ENCODE assay signal across 9 cellular contexts in the genomic region with DNA sequence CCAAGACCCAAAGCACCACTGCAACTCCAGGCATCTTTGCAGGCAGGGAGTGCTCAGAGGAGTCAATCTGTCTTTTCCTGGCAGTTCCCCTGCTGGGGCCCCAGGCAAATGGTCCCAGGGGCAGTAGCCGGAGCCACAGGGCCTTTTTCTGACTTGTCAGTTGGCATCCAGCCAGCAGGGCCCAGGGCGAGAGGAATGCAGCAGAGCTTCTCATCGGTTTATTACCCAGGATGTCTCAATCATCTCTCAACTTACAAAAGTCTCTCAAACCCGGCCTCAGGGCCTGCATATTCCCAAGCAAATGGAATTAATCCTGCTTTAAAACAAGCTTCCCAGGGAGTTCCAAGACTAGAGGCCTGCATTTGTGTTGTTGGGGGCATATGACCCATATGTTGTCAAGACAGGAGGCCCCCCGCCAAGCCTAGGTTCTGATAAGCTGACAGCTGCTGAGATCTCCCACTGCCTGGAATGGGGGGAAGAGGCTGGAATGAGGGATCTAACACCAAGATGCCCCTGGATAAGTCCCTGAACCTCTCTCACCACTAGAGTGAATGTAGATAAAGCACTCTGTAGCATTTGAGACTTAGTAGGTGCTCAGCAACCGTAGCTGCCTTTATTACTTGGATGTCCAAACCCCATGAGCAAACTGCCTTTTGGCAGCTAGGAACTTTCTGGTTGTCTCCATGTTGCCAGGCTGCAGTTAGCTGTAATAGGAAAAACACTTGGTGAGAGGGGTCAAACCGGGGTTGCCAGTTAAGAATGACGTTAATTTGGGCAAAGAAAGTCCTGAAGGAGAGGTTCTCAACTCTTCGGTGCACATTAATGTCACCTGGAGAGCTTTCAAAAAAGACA. TPM values are rescaled to one million over a fixed set of nuclear protein-coding genes. Genes with fewer than 3 reads are reported as not detected.
DNase-seq lines count a peak whose midpoint lies in the region; ATAC-seq and TF ChIP-seq lines count a peak whose summit lies in the region.
"Had no signal": no experiment of that assay in that cellular context is flagged by ENCODE, and none has a peak within 500 bp of the region (broad histone marks: within the 10 kb centered on the region; RNA-seq: fewer than 3 reads in every experiment).

No MANE protein-coding gene starts in this region.

- peaks cover 8% of the 10 kb centered on the region for H3K4me1 ChIP-seq in mucosa of descending colon (ENCODE audit: low read depth)
- H3K4me1 ChIP-seq in testis: peaks cover 6% of the 10 kb centered on the region

- 61 to 85% methylated on average over 9 of the region's 9 CpGs for WGBS in testis, 2 donors

- no peak overlapping the region for H3K4me3 ChIP-seq in mucosa of descending colon
- H3K4me3 ChIP-seq in testis: no peak overlapping the region

- DNase-seq in AG09319 (ENCODE audit: extremely low read depth, low read depth) (peak; percentile 69), HT1080 (ENCODE audit: low read depth) (peak; percentile 69), brain pericyte (ENCODE audit: low read depth, low spot score) (peak; percentile 74), mucosa of descending colon (peak in 2 of 3 donors; percentile 40 to 56), inferior parietal cortex (ENCODE audit: extremely low spot score) (no peak), testis (no peak), midbrain (lab: John Stamatoyannopoulos, UW) (no peak)

- TF ChIP-seq CTCF in AG09319 (IDR thresholded peaks at IDR 0.05; ENCODE audit: low read depth, low read length) (no peak), mucosa of descending colon (IDR thresholded peaks at IDR 0.05) (no peak), testis (IDR thresholded peaks at IDR 0.05) (no peak)

- H3K27me3 ChIP-seq in testis: no peaks in the 10 kb centered on the region

- no peak overlapping the region for H3K27ac ChIP-seq in testis
- H3K27ac ChIP-seq: HL-60 had no signal

- H3K36me3 ChIP-seq in mucosa of descending colon (ENCODE audit: low read depth) (no peaks in the 10 kb centered on the region), testis (ENCODE audit: low read depth, missing control alignments) (no peaks in the 10 kb centered on the region)

- ATAC-seq in mucosa of descending colon (peak; percentile 28), HG02642 (IDR thresholded peaks at IDR 0.05; ENCODE audit: poor library complexity, unreplicated experiment) (no peak)

- intact Hi-C loops in mucosa of descending colon (cut with DNase I, micrococcal nuclease) (no loop called here), testis (cut with DNase I; ENCODE audit: low total_unique reads) (no loop called here)

- H3K9me3 ChIP-seq in mucosa of descending colon: no peaks in the 10 kb centered on the region
- H3K9me3 ChIP-seq in testis: no peaks in the 10 kb centered on the region

- TF ChIP-seq POLR2A in testis (IDR thresholded peaks at IDR 0.05): no peak

RNA-seq across cellular contexts. Expression of a gene that starts 4.6 kb away (rescaled TPM):
- total RNA-seq in HT1080 (2014; rRNA removed; shearing (Covaris generic)): 6.8 and 7.6 TPM in 2 replicates
- 0.60 and 3.5 TPM in 2 replicates for polyA plus RNA-seq in HT1080 (2015; cell fraction: cytosol; rRNA removed)
- 0.73 and 0.91 TPM in 2 replicates for polyA plus RNA-seq in HT1080 (2015; cell fraction: nucleus; rRNA removed)
- total RNA-seq in mucosa of descending colon: 1 to 10 TPM in 1 of 3 donors, under 1 TPM in 1, not detected in 1; 0.65 to 4.6 TPM
- total RNA-seq in testis: 1 to 10 TPM; 2.5 to 4.8 TPM
- 3.8 TPM for polyA plus RNA-seq in testis (ENCODE audit: insufficient read depth, low read depth, low replicate concordance)

RNA-seq across cellular contexts. Expression of a gene that starts 26.2 kb away (rescaled TPM):
- 0.05 TPM in 1 of 2 replicates, not detected in the other for total RNA-seq in HT1080 (2014; rRNA removed; shearing (Covaris generic))
- 0.03 TPM in 1 of 2 replicates, not detected in the other for polyA plus RNA-seq in HT1080 (2015; cell fraction: cytosol; rRNA removed)
- polyA plus RNA-seq in HT1080 (2015; cell fraction: nucleus; rRNA removed): 0.06 and 0.16 TPM in 2 replicates
- total RNA-seq in mucosa of descending colon (not detected), testis (under 1 TPM; 0.31 to 0.71 TPM)
- polyA plus RNA-seq in testis (ENCODE audit: insufficient read depth, low read depth, low replicate concordance): 0.62 TPM

RNA-seq across cellular contexts. Expression of a gene that starts 33.9 kb away (rescaled TPM):
- not detected in 2 replicates for total RNA-seq in HT1080 (2014; rRNA removed; shearing (Covaris generic))
- not detected in 2 replicates for polyA plus RNA-seq in HT1080 (2015; cell fraction: cytosol; rRNA removed)
- not detected in 2 replicates for polyA plus RNA-seq in HT1080 (2015; cell fraction: nucleus; rRNA removed)
- total RNA-seq in mucosa of descending colon: not detected
- total RNA-seq in testis: 100 to 1,000 TPM in 1 of 2 donors, 10 to 100 TPM in 1; 48.8 to 102 TPM
- 154 TPM for polyA plus RNA-seq in testis (ENCODE audit: insufficient read depth, low read depth, low replicate concordance)

Comparison
In these comparisons a context has a peak if more than half of its experiments do, and no peak if none do; other contexts are left out.
1. DNase-seq: peak in AG09319 (single experiment), HT1080 (single experiment), brain pericyte (single experiment) and mucosa of descending colon (2 of 3); none in inferior parietal cortex (single experiment), testis (single experiment) and midbrain (single experiment).
2. RNA of a gene that starts 33.9 kb away (total RNA-seq): 48.8 to 102 TPM in testis; not detected in mucosa of descending colon and not detected in HT1080; every median in the first group is over 10 times any median in the second.